Comparison of ENCODE assay signal across 10 cellular contexts in genomic region chr5:177404641-177405134, GRCh38. TPM values are rescaled to one million over a fixed set of nuclear protein-coding genes. Genes with fewer than 3 reads are reported as not detected.
DNase-seq lines count a peak whose midpoint lies in the region; ATAC-seq, FAIRE-seq and TF ChIP-seq lines count a peak whose summit lies in the region.
"Had no signal": no experiment of that assay in that cellular context is flagged by ENCODE, and none has a peak within 500 bp of the region (broad histone marks: within the 10 kb centered on the region; RNA-seq: fewer than 3 reads in every experiment).

No MANE protein-coding gene starts in this region.

- CTCF ChIA-PET in BJ (lab: Yijun Ruan, JAX), result interaction anchor here (0.7 to 10.0 kb wide), 36 partner anchors 12 to 334 kb away, joined by 3 to 352 read pairs (median 7); partner anchors contain the start of genes DDX41, DOK3, GRK6 and LMAN2

- peak overlapping the region; percentile 62 to 84 for H3K27ac Mint-ChIP-seq in natural killer cell

- H3K9me3 ChIP-seq in HUES6 (ENCODE audit: control insufficient read depth, insufficient read depth, low read depth, low read length), result no peaks in the 10 kb centered on the region

- H3K4me1 ChIP-seq in HUES6 (ENCODE audit: control insufficient read depth, insufficient read depth, low read length), result peaks cover 14% of the 10 kb centered on the region

- POLR2A ChIA-PET in BJ (lab: Charles Lee), result interaction anchor here (0.6 to 1.1 kb wide), 2 partner anchors 50 to 193 kb away, joined by 3 to 12 read pairs; no protein-coding TSS in a partner anchor

- ATAC-seq in natural killer cell (no peak), GM21526 (IDR thresholded peaks at IDR 0.05; ENCODE audit: low FRiP score, unreplicated experiment) (no peak), GM21737 (IDR thresholded peaks at IDR 0.05; ENCODE audit: unreplicated experiment) (no peak)

- DNase-seq in BJ (ENCODE audit: low read depth), result no peak
- DNase-seq in bronchial epithelial cell (ENCODE audit: low read depth), result no peak
- DNase-seq in natural killer cell, result no peak
- DNase-seq in NCI-H1105 (lab: John Stamatoyannopoulos, UW), result no peak
- DNase-seq in cerebellar nuclear complex (lab: John Stamatoyannopoulos, UW), result no peak

- peak overlapping the region; percentile 72 for H3K4me3 Mint-ChIP-seq in natural killer cell

- H3K36me3 Mint-ChIP-seq in natural killer cell, result no peaks in the 10 kb centered on the region

- FAIRE-seq in bronchial epithelial cell (lab: Jason Lieb, UNC), result no peak

- TF ChIP-seq CTCF in BJ (IDR thresholded peaks at IDR 0.05; ENCODE audit: insufficient read depth, low read depth, low read length) (no peak), bronchial epithelial cell (IDR thresholded peaks at IDR 0.05; ENCODE audit: insufficient read depth, low read length, severe bottlenecking) (no peak), natural killer cell (IDR thresholded peaks at IDR 0.05) (no peak)

- H3K4me3 ChIP-seq in BJ (ENCODE audit: low read depth, low read length) (peak overlapping the region; percentile 49), HUES6 (ENCODE audit: low read depth, low read length) (peak overlapping the region; percentile 60), bronchial epithelial cell (ENCODE audit: low read depth, low read length) (peak overlapping the region; percentile 55)

- H3K9me3 Mint-ChIP-seq in natural killer cell, result no peaks in the 10 kb centered on the region

- intact Hi-C loops in natural killer cell (cut with micrococcal nuclease), result loop anchor here (1.0 kb wide), 3 partner anchors 22 to 97 kb away; partner anchors contain the start of gene GRK6

- H3K36me3 ChIP-seq in BJ (ENCODE audit: control insufficient read depth, insufficient read depth, low read length), result no peaks in the 10 kb centered on the region
- H3K36me3 ChIP-seq in HUES6 (ENCODE audit: control insufficient read depth, insufficient read depth, low read length), result no peaks in the 10 kb centered on the region
- no peaks in the 10 kb centered on the region for H3K36me3 ChIP-seq in bronchial epithelial cell (ENCODE audit: control insufficient read depth, insufficient read depth, low read length)

- peaks cover 13 to 17% of the 10 kb centered on the region in 2 donors for H3K27me3 Mint-ChIP-seq in natural killer cell (ENCODE audit: low read depth in 2 of 2)

- H3K9ac ChIP-seq in HUES6 (ENCODE audit: low read length), result no peak overlapping the region

- H3K27me3 ChIP-seq in BJ (ENCODE audit: control insufficient read depth, insufficient read depth, low read length), result peaks cover 29% of the 10 kb centered on the region
- peaks cover 91% of the 10 kb centered on the region for H3K27me3 ChIP-seq in HUES6 (ENCODE audit: control insufficient read depth, insufficient read depth, low read length)
- H3K27me3 ChIP-seq in bronchial epithelial cell (ENCODE audit: control insufficient read depth, insufficient read depth, low read length), result peaks cover 7% of the 10 kb centered on the region

- no peak overlapping the region for H3K27ac ChIP-seq in HUES6 (ENCODE audit: low read depth, low read length)

- peaks cover 43 to 52% of the 10 kb centered on the region in 2 donors for H3K4me1 Mint-ChIP-seq in natural killer cell

RNA-seq across cellular contexts. Expression of gene PFN3, which starts 4.2 kb away (rescaled TPM):
- not detected in 2 replicates for polyA plus RNA-seq in BJ (2011; rRNA removed)
- polyA minus RNA-seq in BJ (2011; rRNA and poly(A)+ RNA removed), result not detected in 2 replicates
- total RNA-seq in bronchial epithelial cell (not detected in 2 replicates), natural killer cell (not detected)
- total RNA-seq: mononuclear cell; T-helper 2 cell treated with Interferon-gamma antibody and Interleukin-4, amounts not matched to agents 100 ng/mL and 5 ng/mL, for 36 hours had no signal

RNA-seq across cellular contexts. Expression of gene F12, which starts 4.7 kb away (rescaled TPM):
- polyA plus RNA-seq in BJ (2011; rRNA removed), result 0.67 and 0.69 TPM in 2 replicates
- polyA minus RNA-seq in BJ (2011; rRNA and poly(A)+ RNA removed), result not detected in 2 replicates
- 5.0 and 7.9 TPM in 2 replicates for total RNA-seq in bronchial epithelial cell
- 1 to 10 TPM in 1 of 3 donors, under 1 TPM in 2; 0.66 to 1.7 (median 0.93) TPM for total RNA-seq in natural killer cell

RNA-seq across cellular contexts. Expression of gene SLC34A1, which starts 20.5 kb away (rescaled TPM):
- polyA plus RNA-seq in BJ (2011; rRNA removed), result not detected in 2 replicates
- not detected in 2 replicates for polyA minus RNA-seq in BJ (2011; rRNA and poly(A)+ RNA removed)
- total RNA-seq in bronchial epithelial cell, result not detected in 2 replicates
- total RNA-seq in natural killer cell, result under 1 TPM; 0.50 to 0.66 (median 0.63) TPM

RNA-seq across cellular contexts. Expression of gene GRK6, which starts 21.8 kb away (rescaled TPM):
- 24.0 and 37.7 TPM in 2 replicates for polyA plus RNA-seq in BJ (2011; rRNA removed)
- 17.7 and 20.2 TPM in 2 replicates for polyA minus RNA-seq in BJ (2011; rRNA and poly(A)+ RNA removed)
- total RNA-seq in bronchial epithelial cell, result 22.9 and 41.1 TPM in 2 replicates
- 100 to 1,000 TPM; 173 to 221 (median 190) TPM for total RNA-seq in natural killer cell

RNA-seq across cellular contexts. Expression of gene PRR7, which starts 41.9 kb away (rescaled TPM):
- 1.6 TPM in 2 replicates for polyA plus RNA-seq in BJ (2011; rRNA removed)
- polyA minus RNA-seq in BJ (2011; rRNA and poly(A)+ RNA removed), result 0.24 and 0.26 TPM in 2 replicates
- 3.1 and 5.0 TPM in 2 replicates for total RNA-seq in bronchial epithelial cell
- 10 to 100 TPM; 21.6 to 27.9 (median 23.3) TPM for total RNA-seq in natural killer cell
